25 cellular contexts compared by ENCODE assay signal in the genomic region with DNA sequence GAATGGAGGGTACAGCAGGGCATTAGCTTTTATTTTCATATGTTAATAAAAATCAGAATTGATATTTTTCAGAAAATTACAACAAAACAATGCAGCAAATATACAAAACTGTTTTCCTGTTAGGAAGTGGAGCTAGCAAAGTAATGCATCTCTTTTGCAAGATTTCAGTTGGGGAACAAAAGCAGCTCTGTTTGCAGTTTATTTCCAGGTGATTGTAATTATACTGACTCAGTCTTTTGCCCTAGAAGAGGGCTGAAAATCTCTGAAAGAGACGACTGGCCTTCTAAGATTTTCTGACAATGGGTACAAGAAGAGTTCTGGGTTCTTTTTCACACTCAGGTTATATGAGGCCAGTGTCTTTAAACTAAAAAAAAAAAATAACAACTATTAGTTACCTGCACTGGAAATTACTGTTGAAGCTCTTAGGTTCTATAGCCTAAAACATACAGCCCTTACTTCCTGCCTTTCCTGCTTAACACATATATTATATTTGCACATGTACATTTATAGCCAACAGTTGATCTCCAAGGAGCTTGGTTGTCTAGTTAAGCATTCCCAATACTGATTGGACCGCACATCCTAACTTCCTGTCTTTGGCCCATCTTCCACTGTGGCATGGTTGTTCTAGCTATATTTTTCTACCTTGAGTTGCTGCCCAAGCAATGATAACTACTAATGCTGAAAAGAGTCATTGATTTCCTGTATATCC.
DNase-seq lines count a peak whose midpoint lies in the region; ATAC-seq and TF ChIP-seq lines count a peak whose summit lies in the region.
"Had no signal": no experiment of that assay in that cellular context is flagged by ENCODE, and none has a peak within 500 bp of the region (broad histone marks: within the 10 kb centered on the region; RNA-seq: fewer than 3 reads in every experiment).

No MANE protein-coding gene starts in this region.

- H3K36me3 Mint-ChIP-seq in nephron (ENCODE audit: low read depth): no peaks in the 10 kb centered on the region
- no peaks in the 10 kb centered on the region for H3K36me3 Mint-ChIP-seq in activated T-helper 17 cell treated with anti-CD3 and anti-CD28 coated beads, Interleukin-2, amount 50 U/mL, for 72 hours (ENCODE audit: low read depth)
- H3K36me3 Mint-ChIP-seq: activated naive CD8-positive, alpha-beta T cell; CD4-positive, alpha-beta memory T cell; naive thymus-derived CD4-positive, alpha-beta T cell had no signal

- no peak for ATAC-seq in activated T-helper 17 cell treated with anti-CD3 and anti-CD28 coated beads, Interleukin-2, amount 50 U/mL, for 72 hours (replicated peaks)
- no peak for ATAC-seq in GM18868 (IDR thresholded peaks at IDR 0.05; ENCODE audit: unreplicated experiment)
- no peak for ATAC-seq in HG02571 (IDR thresholded peaks at IDR 0.05; ENCODE audit: unreplicated experiment)
- ATAC-seq: naive thymus-derived CD4-positive, alpha-beta T cell had no signal

- peaks cover 78% of the 10 kb centered on the region for H3K4me1 Mint-ChIP-seq in nephron
- H3K4me1 Mint-ChIP-seq in activated T-helper 17 cell treated with anti-CD3 and anti-CD28 coated beads, Interleukin-2, amount 50 U/mL, for 72 hours: peaks cover 10% of the 10 kb centered on the region
- H3K4me1 Mint-ChIP-seq: B cell had no signal

- no peak for TF ChIP-seq CTCF in AG10803 (conservative IDR thresholded peaks at IDR 0.05; ENCODE audit: low read length)
- no peak for TF ChIP-seq CTCF in Loucy (conservative IDR thresholded peaks at IDR 0.05; ENCODE audit: low read length)
- no peak for TF ChIP-seq CTCF in nephron (IDR thresholded peaks at IDR 0.05; ENCODE audit: unreplicated experiment in 3 of 3)

- peaks cover 10% of the 10 kb centered on the region for H3F3A ChIP-seq in Loucy (ENCODE audit: low read depth)

- H3K4me3 Mint-ChIP-seq in nephron: no peak overlapping the region
- H3K4me3 Mint-ChIP-seq in activated T-helper 17 cell treated with anti-CD3 and anti-CD28 coated beads, Interleukin-2, amount 50 U/mL, for 72 hours: no peak overlapping the region
- H3K4me3 Mint-ChIP-seq: activated naive CD8-positive, alpha-beta T cell; B cell; CD4-positive, alpha-beta memory T cell; GM23338; naive thymus-derived CD4-positive, alpha-beta T cell had no signal

- H3K4me3 ChIP-seq in AG10803 (ENCODE audit: low read length): no peak overlapping the region
- H3K4me3 ChIP-seq in Loucy (ENCODE audit: low read length, poor library complexity, severe bottlenecking): peak overlapping the region; percentile 8
- H3K4me3 ChIP-seq in esophagus (ENCODE audit: low read depth in 1 of 2, low read length in 2 of 2): no peak overlapping the region
- H3K4me3 ChIP-seq: GM23338, Peyer's patch, skin epidermis had no signal

- no peaks in the 10 kb centered on the region for H3K27me3 Mint-ChIP-seq in nephron (ENCODE audit: low read depth)
- peaks cover 3% of the 10 kb centered on the region for H3K27me3 Mint-ChIP-seq in activated T-helper 17 cell treated with anti-CD3 and anti-CD28 coated beads, Interleukin-2, amount 50 U/mL, for 72 hours
- H3K27me3 Mint-ChIP-seq: activated naive CD8-positive, alpha-beta T cell; CD4-positive, alpha-beta memory T cell had no signal

- H3K4me1 ChIP-seq in Loucy (ENCODE audit: insufficient read depth, low read length, poor library complexity, severe bottlenecking) (peaks cover 72% of the 10 kb centered on the region), esophagus (ENCODE audit: control insufficient read depth in 2 of 2, insufficient read depth in 2 of 2, low read length in 1 of 2) (peaks cover 0 to 2% of the 10 kb centered on the region in 2 donors)
- H3K4me1 ChIP-seq: Peyer's patch had no signal

- H3K27ac ChIP-seq in esophagus (ENCODE audit: low read depth in 2 of 2, low read length in 1 of 2): peak overlapping the region; percentile 71 to 85
- H3K27ac ChIP-seq: Peyer's patch, WERI-Rb-1 had no signal

- peak; percentile 25 for DNase-seq in AG10803 (ENCODE audit: low read depth)
- DNase-seq: activated CD4-positive, alpha-beta T cell treated with anti-CD3 and anti-CD28 coated beads for 4 hours; activated effector memory CD4-positive, alpha-beta T cell treated with Interleukin-2 at 50 U/mL for 16 hours; aorta; CD4-positive, alpha-beta memory T cell; midbrain; naive thymus-derived CD4-positive, alpha-beta T cell; NCI-H146; NCI-H2107; NCI-H748 treated with DMSO at 0.1 percent for 48 hours; Peyer's patch; SIG-M5; stimulated activated naive CD4-positive, alpha-beta T cell; T-helper 9 cell; WERI-Rb-1 had no signal

- no peaks in the 10 kb centered on the region for H3K79me2 ChIP-seq in Loucy (ENCODE audit: insufficient read depth, low read length)

- no peaks in the 10 kb centered on the region for H3K9me3 Mint-ChIP-seq in nephron
- H3K9me3 Mint-ChIP-seq in activated T-helper 17 cell treated with anti-CD3 and anti-CD28 coated beads, Interleukin-2, amount 50 U/mL, for 72 hours: no peaks in the 10 kb centered on the region
- H3K9me3 Mint-ChIP-seq: CD4-positive, alpha-beta memory T cell; GM23338; naive thymus-derived CD4-positive, alpha-beta T cell had no signal

- peak overlapping the region; percentile 34 for H3K4me2 ChIP-seq in Loucy (ENCODE audit: low read depth, low read length, poor library complexity, severe bottlenecking)

- H2AFZ ChIP-seq in Loucy (ENCODE audit: low read length): peak overlapping the region; percentile 42
- H2AFZ ChIP-seq: GM23338 had no signal

- H3K27ac Mint-ChIP-seq in nephron: peak overlapping the region; percentile 14 to 78 (median 72)
- H3K27ac Mint-ChIP-seq in activated T-helper 17 cell treated with anti-CD3 and anti-CD28 coated beads, Interleukin-2, amount 50 U/mL, for 72 hours: no peak overlapping the region
- H3K27ac Mint-ChIP-seq: activated naive CD8-positive, alpha-beta T cell; B cell; GM23338; naive thymus-derived CD4-positive, alpha-beta T cell had no signal

- H3K9ac ChIP-seq in Loucy (ENCODE audit: low read depth, low read length, poor library complexity, severe bottlenecking): peak overlapping the region; percentile 8

- H3K36me3 ChIP-seq in Loucy (ENCODE audit: insufficient read depth, low read length) (no peaks in the 10 kb centered on the region), esophagus (ENCODE audit: control insufficient read depth in 2 of 2, insufficient read depth in 2 of 2, low read length in 1 of 2) (no peaks in the 10 kb centered on the region)
- H3K36me3 ChIP-seq: Peyer's patch, WERI-Rb-1 had no signal

- no peaks in the 10 kb centered on the region for H3K9me2 ChIP-seq in Loucy (replicated peaks; ENCODE audit: low read depth, low read length)

- H4K20me1 ChIP-seq in Loucy (ENCODE audit: insufficient read depth, low read length, poor library complexity, severe bottlenecking): no peaks in the 10 kb centered on the region

- H3K27me3 ChIP-seq in Loucy (ENCODE audit: insufficient read depth, low read length, poor library complexity, severe bottlenecking) (no peaks in the 10 kb centered on the region), esophagus (ENCODE audit: control insufficient read depth in 1 of 2, insufficient read depth in 2 of 2, low read length in 2 of 2) (no peaks in the 10 kb centered on the region)
- H3K27me3 ChIP-seq: Peyer's patch had no signal

- no peaks in the 10 kb centered on the region for H3K9me3 ChIP-seq in Loucy (ENCODE audit: insufficient read depth, low read depth, low read length)
- no peaks in the 10 kb centered on the region for H3K9me3 ChIP-seq in esophagus (ENCODE audit: control insufficient read depth in 2 of 2, insufficient read depth in 1 of 2, low read depth in 1 of 2, low read length in 1 of 2)
- H3K9me3 ChIP-seq: Peyer's patch had no signal

- 74 to 75% methylated on average over 2 of the region's 2 CpGs for WGBS in esophagus, 2 donors
